In the genomic region with DNA sequence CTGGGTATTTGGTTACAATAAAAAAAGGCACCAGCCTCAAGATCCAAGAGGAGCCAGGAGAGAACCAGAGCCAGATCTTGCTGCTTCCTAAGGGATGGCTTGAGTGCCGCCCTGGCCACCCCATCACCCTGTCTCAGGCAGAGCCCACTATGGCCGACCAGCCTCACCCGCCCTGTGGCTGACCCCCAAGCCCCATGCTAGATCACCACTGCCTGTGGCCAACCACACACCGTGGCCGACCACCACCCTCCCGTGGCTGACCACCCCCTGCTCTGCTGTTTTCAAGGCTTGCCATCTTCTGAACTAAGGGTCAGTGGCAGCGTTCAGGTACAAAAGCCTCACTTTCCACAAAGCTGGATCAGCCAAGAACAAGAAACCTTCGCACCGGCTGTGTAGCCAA, we compare ENCODE assay signal across 1 cellular context.
TF ChIP-seq lines count a peak whose summit lies in the region.

No MANE protein-coding gene starts in this region.

TF ChIP-seq in K562, 482 proteins besides CTCF, POLR2A, EP300 and RAD21:
- TF ChIP-seq, protein P1, sequence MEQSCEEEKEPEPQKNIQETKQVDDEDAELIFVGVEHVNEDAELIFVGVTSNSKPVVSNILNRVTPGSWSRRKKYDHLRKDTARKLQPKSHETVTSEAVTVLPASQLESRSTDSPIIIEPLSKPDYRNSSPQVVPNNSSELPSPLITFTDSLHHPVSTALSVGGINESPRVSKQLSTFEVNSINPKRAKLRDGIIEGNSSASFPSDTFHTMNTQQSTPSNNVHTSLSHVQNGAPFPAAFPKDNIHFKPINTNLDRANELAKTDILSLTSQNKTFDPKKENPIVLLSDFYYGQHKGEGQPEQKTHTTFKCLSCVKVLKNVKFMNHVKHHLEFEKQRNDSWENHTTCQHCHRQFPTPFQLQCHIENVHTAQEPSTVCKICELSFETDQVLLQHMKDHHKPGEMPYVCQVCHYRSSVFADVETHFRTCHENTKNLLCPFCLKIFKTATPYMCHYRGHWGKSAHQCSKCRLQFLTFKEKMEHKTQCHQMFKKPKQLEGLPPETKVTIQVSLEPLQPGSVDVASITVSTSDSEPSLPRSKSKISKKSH (CRISPR knock-in tag; IDR thresholded peaks at IDR 0.05) = no peak
- no peak for TF ChIP-seq EWSR1 (IDR thresholded peaks at IDR 0.05; ENCODE audit: borderline replicate concordance, low read depth, partially characterized antibody)
- TF ChIP-seq ZSCAN32 (CRISPR knock-in tag; IDR thresholded peaks at IDR 0.05) = no peak
- no peak for TF ChIP-seq TEAD4 (IDR thresholded peaks at IDR 0.05; ENCODE audit: low read length)
- TF ChIP-seq TEAD4 (CRISPR knock-in tag; IDR thresholded peaks at IDR 0.05; ENCODE audit: borderline replicate concordance) = 0 out of 2 replicates have a peak, but pooled peaks have one; percentile 32
- TF ChIP-seq JUNB (CRISPR knock-in tag; conservative IDR thresholded peaks at IDR 0.05) = no peak
- no peak for TF ChIP-seq C11orf30 (IDR thresholded peaks at IDR 0.05; ENCODE audit: low read depth)
